8 cellular contexts compared by ENCODE assay signal in the genomic region with DNA sequence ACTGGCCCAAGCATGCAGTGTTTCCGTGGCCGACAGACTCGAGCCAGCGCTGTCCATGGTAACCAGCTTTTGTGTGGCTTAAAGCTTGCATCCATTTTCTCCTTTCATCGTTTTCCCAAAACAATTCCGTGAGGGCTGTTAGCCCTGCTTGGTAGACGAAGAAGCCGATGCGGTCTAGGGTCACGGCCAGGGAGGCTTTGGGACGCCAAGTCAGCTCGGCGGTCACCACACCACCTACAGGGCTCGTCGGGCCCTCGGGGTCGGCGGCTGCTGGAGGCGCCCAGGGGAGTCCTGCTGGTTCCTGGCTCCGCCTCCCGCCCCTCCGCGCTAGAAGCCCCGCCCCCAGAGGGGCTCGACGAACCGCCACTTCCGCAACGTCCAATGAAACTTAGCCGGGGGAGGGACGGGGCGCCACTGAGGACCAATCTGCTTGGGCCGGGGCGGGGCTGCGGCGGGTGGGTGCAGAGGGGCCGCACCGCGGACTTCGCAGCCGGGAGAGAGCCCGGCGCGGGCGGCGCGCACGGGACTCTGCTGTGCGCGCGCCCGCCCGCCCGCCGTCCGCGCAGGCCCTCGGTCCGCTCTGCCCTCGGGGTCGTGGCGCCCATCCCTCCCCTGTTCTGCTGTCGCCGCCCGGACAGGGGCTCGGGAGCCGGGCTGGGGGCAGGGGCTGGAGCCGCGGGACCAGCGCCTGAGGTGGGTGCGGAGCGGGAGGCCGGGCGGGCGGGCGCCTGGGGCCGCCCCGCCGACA.
DNase-seq lines count a peak whose midpoint lies in the region; ATAC-seq, FAIRE-seq and TF ChIP-seq lines count a peak whose summit lies in the region.

TIGD3 (plus strand) TSS at position 487 of the 748 bp plus-strand sequence. CDS start 1,058 bp downstream, outside the sequence.

- no peak for TF ChIP-seq CTCF in retinal pigment epithelial cell (conservative IDR thresholded peaks at IDR 0.05; ENCODE audit: low read depth, low read length)

- DNase-seq in GM18507 (ENCODE audit: extremely low spot score, insufficient read length, low read depth) = peak; percentile 100
- DNase-seq in NCI-H2029 treated with DMSO at 0.1 percent for 48 hours (lab: John Stamatoyannopoulos, UW) = peak; percentile 84
- DNase-seq in T-helper 9 cell = peak; percentile 97
- DNase-seq in astrocyte of the hippocampus (ENCODE audit: low read depth, low spot score) = peak; percentile 99
- DNase-seq in hypothalamus (lab: John Stamatoyannopoulos, UW) = peak; percentile 54 to 98 (median 94)
- DNase-seq in retinal pigment epithelial cell (ENCODE audit: low read depth) = peak; percentile 75
- no peak for DNase-seq in cortex of kidney (lab: John Stamatoyannopoulos, UW)

- ATAC-seq in HG02981 (IDR thresholded peaks at IDR 0.05; ENCODE audit: unreplicated experiment) = peak; percentile 86

- H3K4me3 ChIP-seq in retinal pigment epithelial cell (ENCODE audit: low read length) = peak within 1 kb of the TSS; percentile 71

- FAIRE-seq in GM18507 (lab: Jason Lieb, UNC) = peak; percentile 89
